Comparison of ENCODE assay signal across 10 cellular contexts in genomic region chr3:65919841-65920240, GRCh38.
"Had no signal": no experiment of that assay in that cellular context is flagged by ENCODE, and none has a peak within 500 bp of the region (broad histone marks: within the 10 kb centered on the region; RNA-seq: fewer than 3 reads in every experiment).

No MANE protein-coding gene starts in this region.

- H3K27ac ChIP-seq: adrenal gland, suprapubic skin, upper lobe of left lung had no signal

- H3K4me1 ChIP-seq: suprapubic skin had no signal

- H3K27me3 ChIP-seq: adrenal gland, suprapubic skin, upper lobe of left lung had no signal

- ATAC-seq: right cardiac atrium; stimulated activated memory B cell treated with anti-CD40 and anti-IgM and Interleukin-4, amounts not matched to agents 10 μg/mL and 1 μg/mL and 100 μg/mL, for 72 hours had no signal

- H3K36me3 ChIP-seq: adrenal gland, suprapubic skin, upper lobe of left lung had no signal

- H3K4me3 ChIP-seq: adrenal gland, suprapubic skin, upper lobe of left lung had no signal

- H3K9me3 ChIP-seq: adrenal gland, suprapubic skin had no signal

- DNase-seq: activated CD4-positive, alpha-beta T cell treated with anti-CD3 and anti-CD28 coated beads, Interleukin-2, amount 50 U/mL, for 1 hour; activated CD4-positive, CD25-positive, alpha-beta regulatory T cell; activated naive CD4-positive, alpha-beta T cell treated with anti-CD3 and anti-CD28 coated beads, Interleukin-2, amount 50 U/mL, for 16 hours; adrenal gland; effector CD8-positive, alpha-beta T cell; right cardiac atrium; stimulated activated CD4-positive, alpha-beta T cell treated with anti-CD3 and anti-CD28 coated beads, Interleukin-1b, Interleukin-23, amount 100 ng/mL, for 48 hours; upper lobe of left lung had no signal
